ENCODE assay signal across 10 cellular contexts in genomic region chr2:24586955-24587354, GRCh38.
DNase-seq lines count a peak whose midpoint lies in the region; ATAC-seq and TF ChIP-seq lines count a peak whose summit lies in the region.
"Had no signal": no experiment of that assay in that cellular context is flagged by ENCODE, and none has a peak within 500 bp of the region (broad histone marks: within the 10 kb centered on the region; RNA-seq: fewer than 3 reads in every experiment).

No MANE protein-coding gene starts in this region.

- H3K9me3 ChIP-seq in SU-DHL-6 (ENCODE audit: insufficient read depth, low read length): no peaks in the 10 kb centered on the region
- peaks cover 0 to 3% (median 0%) of the 10 kb centered on the region in 12 donors for H3K9me3 ChIP-seq in heart left ventricle

- no peaks in the 10 kb centered on the region for H3K79me2 ChIP-seq in SU-DHL-6 (ENCODE audit: insufficient read depth, low read length)

- intact Hi-C loops in heart left ventricle (cut with DNase I) (no loop called here), cardiac septum (cut with DNase I) (no loop called here)

- ATAC-seq in HG02642 (IDR thresholded peaks at IDR 0.05; ENCODE audit: poor library complexity, unreplicated experiment) (peak; percentile 74), heart left ventricle (no peak)

- peak overlapping the region; percentile 51 for H3K4me2 ChIP-seq in SU-DHL-6 (ENCODE audit: low read depth, low read length, poor library complexity, severe bottlenecking)
- H3K4me2 ChIP-seq: BLaER1 had no signal

- no peaks in the 10 kb centered on the region for H4K20me1 ChIP-seq in SU-DHL-6 (ENCODE audit: low read depth, low read length)
- H4K20me1 ChIP-seq: BLaER1 had no signal

- 74 to 81% (median 81%) methylated on average over 3 of the region's 3 CpGs for WGBS in heart left ventricle, 4 donors

- peak overlapping the region; percentile 20 for H3K4me3 ChIP-seq in SU-DHL-6 (ENCODE audit: insufficient read depth, low read length, poor library complexity, severe bottlenecking)
- no peak overlapping the region for H3K4me3 ChIP-seq in heart left ventricle
- H3K4me3 ChIP-seq: BLaER1 had no signal

- peak overlapping the region; percentile 48 for H3K9ac ChIP-seq in SU-DHL-6 (ENCODE audit: low read length)
- H3K9ac ChIP-seq: BLaER1 had no signal

- peaks cover 12% of the 10 kb centered on the region for H3F3A ChIP-seq in SU-DHL-6 (ENCODE audit: insufficient read depth)

- H3K27ac ChIP-seq in SU-DHL-6 (ENCODE audit: low read depth, low read length): peak overlapping the region; percentile 89
- no peak overlapping the region for H3K27ac ChIP-seq in heart left ventricle
- H3K27ac ChIP-seq: BLaER1 had no signal

- H3K27me3 ChIP-seq in SU-DHL-6 (ENCODE audit: low read length) (no peaks in the 10 kb centered on the region), heart left ventricle (no peaks in the 10 kb centered on the region)
- H3K27me3 ChIP-seq: BLaER1 had no signal

- no peak overlapping the region for H2AFZ ChIP-seq in SU-DHL-6 (ENCODE audit: low read depth, low read length, severe bottlenecking)

- H3K9me2 ChIP-seq in SU-DHL-6 (replicated peaks; ENCODE audit: insufficient read depth, low read length): no peaks in the 10 kb centered on the region

- TF ChIP-seq CTCF in SU-DHL-6 (IDR thresholded peaks at IDR 0.05; ENCODE audit: insufficient read depth, low read length, poor library complexity, severe bottlenecking) (no peak), heart left ventricle (IDR thresholded peaks at IDR 0.05) (no peak)

- DNase-seq in stimulated activated naive CD4-positive, alpha-beta T cell treated with Interleukin-2 at 50 U/mL for 16 hours (lab: John Stamatoyannopoulos, UW): peak; percentile 35
- no peak for DNase-seq in stimulated activated naive CD4-positive, alpha-beta T cell (lab: John Stamatoyannopoulos, UW)
- no peak for DNase-seq in heart left ventricle
- DNase-seq in occipital lobe (lab: John Stamatoyannopoulos, UW): no peak
- DNase-seq in cardiac septum (ENCODE audit: low spot score): no peak
- no peak for DNase-seq in hypothalamus (lab: John Stamatoyannopoulos, UW)
- DNase-seq: SIG-M5 had no signal

- H3K4me1 ChIP-seq in heart left ventricle: no peaks in the 10 kb centered on the region
- H3K4me1 ChIP-seq: BLaER1 had no signal

- H3K36me3 ChIP-seq in SU-DHL-6 (ENCODE audit: low read length): no peaks in the 10 kb centered on the region
- peaks cover 0 to 23% (median 0%) of the 10 kb centered on the region in 9 donors for H3K36me3 ChIP-seq in heart left ventricle
- H3K36me3 ChIP-seq: BLaER1 had no signal

- no peak for TF ChIP-seq POLR2A in heart left ventricle (IDR thresholded peaks at IDR 0.05)
